Comparison of ENCODE assay signal across 2 cellular contexts in genomic region chr17:74868908-74869255, GRCh38.
TF ChIP-seq lines count a peak whose summit lies in the region.

No MANE protein-coding gene starts in this region.

TF ChIP-seq in HEK293, 187 proteins besides CTCF, POLR2A, EP300 and RAD21:
- TF ChIP-seq ZNF341 (tag by site-specific recombination; IDR thresholded peaks at IDR 0.05; ENCODE audit: low read depth) (0 out of 2 replicates have a peak, but pooled peaks have one; percentile 4), SCRT2 (tag by site-specific recombination; IDR thresholded peaks at IDR 0.05) (no peak)
TF ChIP-seq in HEK293: peak in this region for 1.

TF ChIP-seq in K562, 482 proteins besides CTCF, POLR2A, EP300 and RAD21:
- TF ChIP-seq NCOA1 (IDR thresholded peaks at IDR 0.05; ENCODE audit: low read depth) (no peak), RHOXF2B (CRISPR knock-in tag; conservative IDR thresholded peaks at IDR 0.05) (no peak), SUPT5H (IDR thresholded peaks at IDR 0.05) (0 out of 2 replicates have a peak, but pooled peaks have one; percentile 5), ZNF175 (CRISPR knock-in tag; IDR thresholded peaks at IDR 0.05; ENCODE audit: low read depth) (peak; percentile 6; the same call in 1 of the 2 replicates), CHD2 (IDR thresholded peaks at IDR 0.05; ENCODE audit: low read depth, low read length) (no peak), PKNOX1 (IDR thresholded peaks at IDR 0.05) (no peak), GABPB2 (CRISPR knock-in tag; conservative IDR thresholded peaks at IDR 0.05) (no peak), SMARCA5 (IDR thresholded peaks at IDR 0.05) (0 out of 2 replicates have a peak, but pooled peaks have one; percentile 37), TFAP4 (CRISPR knock-in tag; IDR thresholded peaks at IDR 0.05; ENCODE audit: borderline replicate concordance) (no peak), ZNF263 (CRISPR knock-in tag; IDR thresholded peaks at IDR 0.05; ENCODE audit: borderline replicate concordance) (peak; percentile 70), SMARCE1 (IDR thresholded peaks at IDR 0.05) (no peak), NFRKB (IDR thresholded peaks at IDR 0.05; ENCODE audit: low read depth) (peak; percentile 78; the same call in 1 of the 2 replicates), ZNF217 (CRISPR knock-in tag; IDR thresholded peaks at IDR 0.05) (no peak), NELFE (IDR thresholded peaks at IDR 0.05; ENCODE audit: insufficient read depth, insufficient read length) (no peak), ZSCAN29 (IDR thresholded peaks at IDR 0.05) (no peak)
